1 cellular context compared by ENCODE assay signal in the genomic region with DNA sequence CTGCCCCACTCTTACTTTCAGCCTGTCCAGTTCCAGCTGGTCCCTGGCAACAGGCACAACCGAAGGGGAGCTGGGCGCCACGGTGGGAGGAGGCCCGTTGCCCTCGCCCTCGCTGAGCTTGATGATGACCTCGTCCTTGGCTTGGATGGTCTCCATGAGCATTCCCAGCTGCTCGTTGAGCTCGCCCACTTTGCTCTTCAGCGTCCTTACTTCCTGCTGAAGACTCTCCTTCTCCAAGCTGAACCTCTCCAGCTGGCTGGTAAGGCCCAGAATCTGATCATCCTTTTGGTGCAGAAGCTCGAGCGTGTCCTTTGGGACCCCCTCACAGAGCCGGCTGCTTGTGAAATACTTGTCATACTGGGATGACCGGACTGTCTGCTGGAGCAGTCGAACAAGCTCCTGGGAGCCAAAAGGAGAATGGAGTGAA.
TF ChIP-seq lines count a peak whose summit lies in the region.

No MANE protein-coding gene starts in this region.

TF ChIP-seq in WTC11, 78 proteins besides CTCF, POLR2A, EP300 and RAD21 (continued from another document):
- TF ChIP-seq, protein P1, sequence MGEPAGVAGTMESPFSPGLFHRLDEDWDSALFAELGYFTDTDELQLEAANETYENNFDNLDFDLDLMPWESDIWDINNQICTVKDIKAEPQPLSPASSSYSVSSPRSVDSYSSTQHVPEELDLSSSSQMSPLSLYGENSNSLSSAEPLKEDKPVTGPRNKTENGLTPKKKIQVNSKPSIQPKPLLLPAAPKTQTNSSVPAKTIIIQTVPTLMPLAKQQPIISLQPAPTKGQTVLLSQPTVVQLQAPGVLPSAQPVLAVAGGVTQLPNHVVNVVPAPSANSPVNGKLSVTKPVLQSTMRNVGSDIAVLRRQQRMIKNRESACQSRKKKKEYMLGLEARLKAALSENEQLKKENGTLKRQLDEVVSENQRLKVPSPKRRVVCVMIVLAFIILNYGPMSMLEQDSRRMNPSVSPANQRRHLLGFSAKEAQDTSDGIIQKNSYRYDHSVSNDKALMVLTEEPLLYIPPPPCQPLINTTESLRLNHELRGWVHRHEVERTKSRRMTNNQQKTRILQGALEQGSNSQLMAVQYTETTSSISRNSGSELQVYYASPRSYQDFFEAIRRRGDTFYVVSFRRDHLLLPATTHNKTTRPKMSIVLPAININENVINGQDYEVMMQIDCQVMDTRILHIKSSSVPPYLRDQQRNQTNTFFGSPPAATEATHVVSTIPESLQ (CRISPR knock-in tag; IDR thresholded peaks at IDR 0.05), result no peak
- no peak for TF ChIP-seq TEAD1 (CRISPR knock-in tag; IDR thresholded peaks at IDR 0.05)
- TF ChIP-seq OVOL2 (CRISPR knock-in tag; IDR thresholded peaks at IDR 0.05; ENCODE audit: borderline replicate concordance), result no peak
- no peak for TF ChIP-seq GRHL2 (CRISPR knock-in tag; IDR thresholded peaks at IDR 0.05; ENCODE audit: insufficient replicate concordance, severe bottlenecking)
- no peak for TF ChIP-seq MXD4 (CRISPR knock-in tag; IDR thresholded peaks at IDR 0.05; ENCODE audit: borderline replicate concordance)
- no peak for TF ChIP-seq ZNF317 (CRISPR knock-in tag; IDR thresholded peaks at IDR 0.05; ENCODE audit: borderline replicate concordance, low read depth)
- TF ChIP-seq, protein P2, sequence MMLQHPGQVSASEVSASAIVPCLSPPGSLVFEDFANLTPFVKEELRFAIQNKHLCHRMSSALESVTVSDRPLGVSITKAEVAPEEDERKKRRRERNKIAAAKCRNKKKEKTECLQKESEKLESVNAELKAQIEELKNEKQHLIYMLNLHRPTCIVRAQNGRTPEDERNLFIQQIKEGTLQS (CRISPR knock-in tag; conservative IDR thresholded peaks at IDR 0.05), result no peak
